Comparison of ENCODE assay signal across 24 cellular contexts in genomic region chr10:60803433-60803832, GRCh38.
"Had no signal": no experiment of that assay in that cellular context is flagged by ENCODE, and none has a peak within 500 bp of the region (broad histone marks: within the 10 kb centered on the region; RNA-seq: fewer than 3 reads in every experiment).

No MANE protein-coding gene starts in this region.

- H3K27ac ChIP-seq: cardiac muscle cell, esophagus muscularis mucosa, gastroesophageal sphincter, heart left ventricle, prostate gland, right atrium auricular region, suprapubic skin had no signal

- H3K36me3 ChIP-seq: cardiac muscle cell, esophagus muscularis mucosa, gastroesophageal sphincter, heart left ventricle, prostate gland, right atrium auricular region, suprapubic skin had no signal

- DNase-seq: activated CD4-positive, alpha-beta T cell treated with anti-CD3 and anti-CD28 coated beads, Interleukin-2, amount 10 ng/mL, durations not matched to agents 24 days and 14 days; activated CD8-positive, alpha-beta T cell treated with anti-CD3 and anti-CD28 coated beads for 36 hours; activated naive CD4-positive, alpha-beta T cell treated with Interleukin-2 at 50 U/mL for 16 hours; activated naive CD8-positive, alpha-beta T cell treated with anti-CD3 and anti-CD28 coated beads, Interleukin-2, amount 10 ng/mL, durations not matched to agents 7 days and 5 days; activated T-cell treated with anti-CD3 and anti-CD28 coated beads, Interleukin-2, amount 50 U/mL, for 1 hour; amygdala; effector CD8-positive, alpha-beta T cell; heart left ventricle; left ventricle myocardium superior; mucosa of descending colon; naive thymus-derived CD4-positive, alpha-beta T cell; stimulated activated CD4-positive, alpha-beta T cell treated with anti-CD3 and anti-CD28 coated beads, Interleukin-15, amount 100 ng/mL, for 24 hours; stimulated activated CD4-positive, alpha-beta T cell treated with anti-CD3 and anti-CD28 coated beads, Interleukin-2, amount 100 ng/mL, for 48 hours; stimulated activated naive CD8-positive, alpha-beta T cell treated with anti-CD3 and anti-CD28 coated beads, Interleukin-15, amount 100 ng/mL, for 72 hours; T-helper 9 cell; trophoblast cell had no signal

- ATAC-seq: activated CD8-positive, alpha-beta T cell treated with anti-CD3 and anti-CD28 coated beads for 36 hours; gastroesophageal sphincter; heart left ventricle; left ventricle myocardium superior; mucosa of descending colon; naive thymus-derived CD4-positive, alpha-beta T cell; stimulated activated naive CD8-positive, alpha-beta T cell treated with anti-CD3 and anti-CD28 coated beads, Interleukin-15, amount 100 ng/mL, for 72 hours had no signal

- FAIRE-seq: endothelial cell of umbilical vein had no signal

- H3K4me3 ChIP-seq: cardiac muscle cell, esophagus muscularis mucosa, gastroesophageal sphincter, heart left ventricle, mucosa of descending colon, prostate gland, right atrium auricular region, skin epidermis, suprapubic skin had no signal

- H3K9me3 ChIP-seq: esophagus muscularis mucosa, gastroesophageal sphincter, heart left ventricle, mucosa of descending colon, prostate gland, right atrium auricular region, suprapubic skin had no signal

- H3K27me3 ChIP-seq: cardiac muscle cell, esophagus muscularis mucosa, gastroesophageal sphincter, heart left ventricle, right atrium auricular region, suprapubic skin had no signal

- H3K4me1 ChIP-seq: prostate gland, right atrium auricular region had no signal
